In genomic region chr12:53180270-53180930, GRCh38 we compare ENCODE assay signal across 8 cellular contexts. TPM values are rescaled to one million over a fixed set of nuclear protein-coding genes. Genes with fewer than 3 reads are reported as not detected.
DNase-seq lines count a peak whose midpoint lies in the region; ATAC-seq and TF ChIP-seq lines count a peak whose summit lies in the region.

A gene with protein sequence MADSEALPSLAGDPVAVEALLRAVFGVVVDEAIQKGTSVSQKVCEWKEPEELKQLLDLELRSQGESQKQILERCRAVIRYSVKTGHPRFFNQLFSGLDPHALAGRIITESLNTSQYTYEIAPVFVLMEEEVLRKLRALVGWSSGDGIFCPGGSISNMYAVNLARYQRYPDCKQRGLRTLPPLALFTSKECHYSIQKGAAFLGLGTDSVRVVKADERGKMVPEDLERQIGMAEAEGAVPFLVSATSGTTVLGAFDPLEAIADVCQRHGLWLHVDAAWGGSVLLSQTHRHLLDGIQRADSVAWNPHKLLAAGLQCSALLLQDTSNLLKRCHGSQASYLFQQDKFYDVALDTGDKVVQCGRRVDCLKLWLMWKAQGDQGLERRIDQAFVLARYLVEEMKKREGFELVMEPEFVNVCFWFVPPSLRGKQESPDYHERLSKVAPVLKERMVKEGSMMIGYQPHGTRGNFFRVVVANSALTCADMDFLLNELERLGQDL (minus strand): TSS chr12:53180925. CDS start chr12:53173470, 7,455 bp downstream.
A gene with protein sequence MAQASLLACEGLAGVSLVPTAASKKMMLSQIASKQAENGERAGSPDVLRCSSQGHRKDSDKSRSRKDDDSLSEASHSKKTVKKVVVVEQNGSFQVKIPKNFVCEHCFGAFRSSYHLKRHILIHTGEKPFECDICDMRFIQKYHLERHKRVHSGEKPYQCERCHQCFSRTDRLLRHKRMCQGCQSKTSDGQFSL (plus strand): TSS chr12:53180722. CDS start chr12:53181984, 1,262 bp downstream.

- H3K27me3 ChIP-seq in BLaER1 = no peaks in the 10 kb centered on the region

- peaks cover 60% of the 10 kb centered on the region for H3K4me1 Mint-ChIP-seq in activated CD4-positive, alpha-beta T cell treated with anti-CD3 and anti-CD28 coated beads, Interleukin-2, amount 10 ng/mL, durations not matched to agents 7 days and 5 days

- DNase-seq in NCI-H69 (lab: John Stamatoyannopoulos, UW) (peak; percentile 99), coronary artery (ENCODE audit: low spot score) (peak; percentile 98), left lobe of liver (ENCODE audit: low spot score) (peak; percentile 98)
- DNase-seq in activated CD4-positive, alpha-beta T cell treated with anti-CD3 and anti-CD28 coated beads, Interleukin-2, amount 10 ng/mL, durations not matched to agents 7 days and 5 days = peak; percentile 98
- peak; percentile 98 for DNase-seq in stimulated activated CD4-positive, alpha-beta T cell treated with anti-CD3 and anti-CD28 coated beads, Interleukin-2, amount 100 ng/mL, for 24 hours

- TF ChIP-seq CTCF in coronary artery (IDR thresholded peaks at IDR 0.05) = no peak

- POLR2A ChIA-PET in activated CD4-positive, alpha-beta T cell treated with anti-CD3 and anti-CD28 coated beads, Interleukin-2, amount 10 ng/mL, durations not matched to agents 7 days and 5 days (lab: Charles Lee) = interaction anchor here (0.8 to 1.5 kb wide), 2 partner anchors 19 to 21 kb away, joined by 4 to 5 read pairs; no protein-coding TSS in a partner anchor

- ATAC-seq in GM19351 (IDR thresholded peaks at IDR 0.05; ENCODE audit: unreplicated experiment) (peak; percentile 89), HG03520 (IDR thresholded peaks at IDR 0.05; ENCODE audit: unreplicated experiment) (peak; percentile 86), left lobe of liver (peak; percentile 94)

- no peaks in the 10 kb centered on the region for H3K9me3 Mint-ChIP-seq in activated CD4-positive, alpha-beta T cell treated with anti-CD3 and anti-CD28 coated beads, Interleukin-2, amount 10 ng/mL, durations not matched to agents 7 days and 5 days

- peak within 1 kb of the TSS; percentile 95 for H3K27ac Mint-ChIP-seq in activated CD4-positive, alpha-beta T cell treated with anti-CD3 and anti-CD28 coated beads, Interleukin-2, amount 10 ng/mL, durations not matched to agents 7 days and 5 days

- H3K27me3 Mint-ChIP-seq in activated CD4-positive, alpha-beta T cell treated with anti-CD3 and anti-CD28 coated beads, Interleukin-2, amount 10 ng/mL, durations not matched to agents 7 days and 5 days = no peaks in the 10 kb centered on the region

- peak within 1 kb of the TSS; percentile 84 for H3K4me3 Mint-ChIP-seq in activated CD4-positive, alpha-beta T cell treated with anti-CD3 and anti-CD28 coated beads, Interleukin-2, amount 10 ng/mL, durations not matched to agents 7 days and 5 days

- peaks cover 52% of the 10 kb centered on the region for H3K4me1 ChIP-seq in BLaER1

- H3K4me3 ChIP-seq in BLaER1 = peak within 1 kb of the TSS; percentile 84
- peak within 1 kb of the TSS; percentile 88 for H3K4me3 ChIP-seq in coronary artery

- CTCF ChIA-PET in activated CD4-positive, alpha-beta T cell treated with anti-CD3 and anti-CD28 coated beads, Interleukin-2, amount 10 ng/mL, durations not matched to agents 7 days and 5 days (lab: Charles Lee) = interaction anchor here (0.6 to 4.4 kb wide), 15 partner anchors 8 to 162 kb away, joined by 3 to 33 read pairs (median 4); partner anchors contain the start of genes AAAS and ESPL1

- peaks cover 45% of the 10 kb centered on the region for H4K20me1 ChIP-seq in BLaER1

- peak within 1 kb of the TSS; percentile 95 for H3K4me2 ChIP-seq in BLaER1

- no peaks in the 10 kb centered on the region for H3K9me3 ChIP-seq in BLaER1

- peak within 1 kb of the TSS; percentile 87 for H3K9ac ChIP-seq in BLaER1

- H3K27ac ChIP-seq in BLaER1 = peak within 1 kb of the TSS; percentile 95
- H3K27ac ChIP-seq in coronary artery = peak within 1 kb of the TSS; percentile 83 to 97

- H3K36me3 ChIP-seq in BLaER1 = peaks cover 39% of the 10 kb centered on the region

- peaks cover 42% of the 10 kb centered on the region for H3K36me3 Mint-ChIP-seq in activated CD4-positive, alpha-beta T cell treated with anti-CD3 and anti-CD28 coated beads, Interleukin-2, amount 10 ng/mL, durations not matched to agents 7 days and 5 days (ENCODE audit: low read depth)

RNA-seq across cellular contexts. Expression of the first gene that starts in this region (rescaled TPM):
- 10 to 100 TPM; 33.3 to 34.7 TPM for total RNA-seq in activated CD4-positive, alpha-beta T cell treated with anti-CD3 and anti-CD28 coated beads, Interleukin-2, amount 10 ng/mL, durations not matched to agents 7 days and 5 days
- total RNA-seq in left lobe of liver = 53.6 TPM

RNA-seq across cellular contexts. Expression of the second gene that starts in this region (rescaled TPM):
- total RNA-seq in activated CD4-positive, alpha-beta T cell treated with anti-CD3 and anti-CD28 coated beads, Interleukin-2, amount 10 ng/mL, durations not matched to agents 7 days and 5 days = 10 to 100 TPM; 38.9 to 44.1 TPM
- 25.9 TPM for total RNA-seq in left lobe of liver

Comparison
In these comparisons a context has a peak if more than half of its experiments do, and no peak if none do; other contexts are left out.
1. Peak in every context shown above with its lines: DNase-seq, ATAC-seq, H3K4me3 ChIP-seq and H3K27ac ChIP-seq.